In genomic region chr3:150370129-150370602, GRCh38 we compare ENCODE assay signal across 10 cellular contexts. TPM values are rescaled to one million over a fixed set of nuclear protein-coding genes. Genes with fewer than 3 reads are reported as not detected.
DNase-seq lines count a peak whose midpoint lies in the region; ATAC-seq and TF ChIP-seq lines count a peak whose summit lies in the region.
"Had no signal": no experiment of that assay in that cellular context is flagged by ENCODE, and none has a peak within 500 bp of the region (broad histone marks: within the 10 kb centered on the region; RNA-seq: fewer than 3 reads in every experiment).

No MANE protein-coding gene starts in this region.

- peak; percentile 99 for DNase-seq in ELR (ENCODE audit: low read depth)
- peak; percentile 95 for DNase-seq in SK-MEL-5 (ENCODE audit: low read depth, low spot score)
- DNase-seq in foreskin fibroblast: peak; percentile 96 to 97
- no peak for DNase-seq in medulla oblongata (ENCODE audit: extremely low spot score)
- DNase-seq: activated CD4-positive, CD25-positive, alpha-beta regulatory T cell treated with anti-CD3 and anti-CD28 coated beads, Interleukin-2, amount 50 U/mL, for 72 hours; stimulated activated CD4-positive, alpha-beta T cell treated with anti-CD3 and anti-CD28 coated beads, Interleukin-1b, Interleukin-23, amount 100 ng/mL, for 48 hours had no signal

- TF ChIP-seq CTCF in foreskin fibroblast (IDR thresholded peaks at IDR 0.05; ENCODE audit: low read depth, low read length) (peak; percentile 22), parathyroid adenoma (IDR thresholded peaks at IDR 0.05) (no peak)

- H3K4me3 ChIP-seq in foreskin fibroblast (ENCODE audit: low read depth in 1 of 2, low read length in 2 of 2) (peak overlapping the region; percentile 56 to 58), parathyroid adenoma (ENCODE audit: low read depth, low read length) (no peak overlapping the region)

- in situ Hi-C loops in SK-MEL-5 (cut with HindIII; ENCODE audit: low pct_unique_long_range_greater_than_20kb, low sequenced_read_pairs): no loop called here

- peak overlapping the region; percentile 4 for H2AFZ ChIP-seq in parathyroid adenoma

- no peak overlapping the region for H3K27ac ChIP-seq in parathyroid adenoma

- H3K4me2 ChIP-seq in parathyroid adenoma (ENCODE audit: low read length): no peak overlapping the region

- H3K27me3 ChIP-seq in parathyroid adenoma (ENCODE audit: control insufficient read depth, insufficient read depth, low read length): no peaks in the 10 kb centered on the region

- no peak overlapping the region for H3K9ac ChIP-seq in parathyroid adenoma

- H3K4me1 ChIP-seq in parathyroid adenoma: peaks cover 5% of the 10 kb centered on the region

- no peaks in the 10 kb centered on the region for H3K36me3 ChIP-seq in parathyroid adenoma (ENCODE audit: control insufficient read depth, insufficient read depth, low read length)

- H3K9me3 ChIP-seq in parathyroid adenoma (ENCODE audit: control insufficient read depth, low read length): no peaks in the 10 kb centered on the region

- ATAC-seq in HG02623 (IDR thresholded peaks at IDR 0.05; ENCODE audit: unreplicated experiment) (no peak), GM21381 (IDR thresholded peaks at IDR 0.05; ENCODE audit: unreplicated experiment) (no peak), HG02798 (IDR thresholded peaks at IDR 0.05; ENCODE audit: poor library complexity, unreplicated experiment) (no peak)

- H3K79me2 ChIP-seq in parathyroid adenoma: no peaks in the 10 kb centered on the region

RNA-seq across cellular contexts. Expression of gene TSC22D2, which starts 37.9 kb away (rescaled TPM):
- 6.3 and 9.0 TPM in 2 replicates for total RNA-seq in SK-MEL-5 (2014; rRNA removed; shearing (Covaris generic))
- 18.3 and 21.8 TPM in 2 replicates for polyA plus RNA-seq in SK-MEL-5 (2015; cell fraction: cytosol; rRNA removed)
- 22.8 and 24.5 TPM in 2 replicates for polyA plus RNA-seq in SK-MEL-5 (2015; cell fraction: nucleus; rRNA removed)
